In the genomic region with DNA sequence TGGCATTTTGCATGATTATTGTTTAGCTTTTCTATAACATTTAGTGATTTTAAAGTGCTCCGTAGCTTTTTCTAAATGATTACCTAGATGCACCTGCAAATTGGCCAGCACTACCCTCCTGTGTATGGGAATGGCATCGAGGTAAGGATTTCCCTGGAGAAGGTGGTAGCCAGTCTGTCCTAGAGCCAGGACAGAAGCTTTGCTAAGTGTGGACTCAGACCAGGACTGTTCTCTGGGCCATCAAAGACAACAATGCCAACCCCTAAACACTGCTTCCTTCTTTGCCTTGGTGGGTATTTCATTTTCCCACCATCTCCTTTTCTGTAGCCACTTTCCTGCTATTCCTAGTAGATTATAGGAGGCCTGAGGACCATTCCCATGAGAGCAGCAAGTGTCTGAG, we compare ENCODE assay signal across 19 cellular contexts. TPM values are rescaled to one million over a fixed set of nuclear protein-coding genes. Genes with fewer than 3 reads are reported as not detected.
DNase-seq lines count a peak whose midpoint lies in the region; TF ChIP-seq lines count a peak whose summit lies in the region.
"Had no signal": no experiment of that assay in that cellular context is flagged by ENCODE, and none has a peak within 500 bp of the region (broad histone marks: within the 10 kb centered on the region; RNA-seq: fewer than 3 reads in every experiment).

No MANE protein-coding gene starts in this region.

- peak overlapping the region; percentile 39 for H3K4me2 ChIP-seq in hepatocyte
- H3K4me2 ChIP-seq: BLaER1, GM23338 had no signal

- H3K4me1 ChIP-seq in hepatocyte (ENCODE audit: insufficient read depth) (peaks cover 21% of the 10 kb centered on the region), liver (ENCODE audit: control insufficient read depth in 4 of 4, insufficient read depth in 4 of 4, low read length in 3 of 4) (peaks cover 0 to 28% (median 17%) of the 10 kb centered on the region in 4 donors)

- peak overlapping the region; percentile 80 for H3K27ac ChIP-seq in hepatocyte
- H3K27ac ChIP-seq in liver (ENCODE audit: low read depth in 1 of 2, low read length in 2 of 2): peak overlapping the region; percentile 24 to 39
- H3K27ac ChIP-seq: BLaER1, C4-2B had no signal

- peak overlapping the region; percentile 22 for H3K27ac Mint-ChIP-seq in type B pancreatic cell
- H3K27ac Mint-ChIP-seq in activated T-helper 2 cell treated with anti-CD3 and anti-CD28 coated beads, Interferon-gamma antibody, Interleukin-2, Interleukin-4, amounts not matched to agents 10 μg/mL and 5 μg/mL and 100 μg/mL, durations not matched to agents 14 hours and 24 hours and 36 hours: no peak overlapping the region
- H3K27ac Mint-ChIP-seq: CD8-positive, alpha-beta T cell had no signal

- H2AFZ ChIP-seq in hepatocyte: no peak overlapping the region
- H2AFZ ChIP-seq: GM23338 had no signal

- WGBS in hepatocyte (ENCODE audit: low lambda C conversion rate, missing lambda C conversion rate): 93% methylated on average over 2 of the region's 2 CpGs
- 59% methylated on average over 2 of the region's 2 CpGs for WGBS in liver
- WGBS in lower leg skin, 2 donors: 92 to 94% methylated on average over 2 of the region's 2 CpGs

- no peaks in the 10 kb centered on the region for H3K79me2 ChIP-seq in hepatocyte

- H3K9me3 ChIP-seq in hepatocyte (ENCODE audit: low read depth) (no peaks in the 10 kb centered on the region), liver (ENCODE audit: control insufficient read depth in 4 of 4, low read length in 3 of 4) (no peaks in the 10 kb centered on the region)
- H3K9me3 ChIP-seq: BLaER1 had no signal

- H4K20me1 ChIP-seq in hepatocyte (ENCODE audit: insufficient read depth, poor library complexity, severe bottlenecking): no peaks in the 10 kb centered on the region
- H4K20me1 ChIP-seq: BLaER1 had no signal

- peaks cover 19% of the 10 kb centered on the region for H3K4me1 Mint-ChIP-seq in type B pancreatic cell (ENCODE audit: unreplicated experiment)
- H3K4me1 Mint-ChIP-seq in activated T-helper 2 cell treated with anti-CD3 and anti-CD28 coated beads, Interferon-gamma antibody, Interleukin-2, Interleukin-4, amounts not matched to agents 10 μg/mL and 5 μg/mL and 100 μg/mL, durations not matched to agents 14 hours and 24 hours and 36 hours (ENCODE audit: low read depth): peaks cover 4% of the 10 kb centered on the region
- H3K4me1 Mint-ChIP-seq: GM23338 had no signal

- TF ChIP-seq CTCF in hepatocyte (IDR thresholded peaks at IDR 0.05; ENCODE audit: poor library complexity): no peak
- no peak for TF ChIP-seq CTCF in liver (IDR thresholded peaks at IDR 0.05; ENCODE audit: low read depth, low read length, missing input control)
- TF ChIP-seq CTCF in type B pancreatic cell (conservative IDR thresholded peaks at IDR 0.05): no peak
- TF ChIP-seq CTCF in lower leg skin (IDR thresholded peaks at IDR 0.05): no peak

- no peak for TF ChIP-seq RAD21 in liver (IDR thresholded peaks at IDR 0.05)

- no peak for TF ChIP-seq POLR2A in lower leg skin (IDR thresholded peaks at IDR 0.05)

- no peaks in the 10 kb centered on the region for H3K9me3 Mint-ChIP-seq in type B pancreatic cell
- H3K9me3 Mint-ChIP-seq in activated T-helper 2 cell treated with anti-CD3 and anti-CD28 coated beads, Interferon-gamma antibody, Interleukin-2, Interleukin-4, amounts not matched to agents 10 μg/mL and 5 μg/mL and 100 μg/mL, durations not matched to agents 14 hours and 24 hours and 36 hours: no peaks in the 10 kb centered on the region
- H3K9me3 Mint-ChIP-seq: CD4-positive, CD25-positive, alpha-beta regulatory T cell; CD8-positive, alpha-beta T cell; GM23338; H9 had no signal

- no peak for DNase-seq in hepatocyte (ENCODE audit: low spot score)
- DNase-seq in type B pancreatic cell (ENCODE audit: extremely low spot score, unreplicated experiment): no peak
- DNase-seq in activated T-helper 2 cell treated with anti-CD3 and anti-CD28 coated beads, Interferon-gamma antibody, Interleukin-2, Interleukin-4, amounts not matched to agents 10 μg/mL and 5 μg/mL and 100 μg/mL, durations not matched to agents 14 hours and 24 hours and 36 hours (ENCODE audit: low spot score): no peak
- no peak for DNase-seq in hippocampal formation (lab: John Stamatoyannopoulos, UW)
- DNase-seq in lower leg skin (ENCODE audit: low spot score in 2 of 2): no peak
- DNase-seq: CD4-positive, CD25-positive, alpha-beta regulatory T cell; CD8-positive, alpha-beta T cell; DMS 273 treated with DMSO at 0.1 percent for 48 hours; DMS79; EL; GDM1; H9 had no signal

- H3K27me3 ChIP-seq in hepatocyte (no peaks in the 10 kb centered on the region), liver (ENCODE audit: control insufficient read depth in 4 of 4, insufficient read depth in 4 of 4, low read length in 3 of 4) (no peaks in the 10 kb centered on the region)
- H3K27me3 ChIP-seq: BLaER1 had no signal

- H3K36me3 Mint-ChIP-seq in type B pancreatic cell: peaks cover 45% of the 10 kb centered on the region
- H3K36me3 Mint-ChIP-seq in activated T-helper 2 cell treated with anti-CD3 and anti-CD28 coated beads, Interferon-gamma antibody, Interleukin-2, Interleukin-4, amounts not matched to agents 10 μg/mL and 5 μg/mL and 100 μg/mL, durations not matched to agents 14 hours and 24 hours and 36 hours (ENCODE audit: low read depth): peaks cover 22% of the 10 kb centered on the region

- no peaks in the 10 kb centered on the region for H3K36me3 ChIP-seq in hepatocyte (replicated peaks; ENCODE audit: insufficient read depth, low read depth)
- peaks cover 3 to 43% (median 12%) of the 10 kb centered on the region in 4 donors for H3K36me3 ChIP-seq in liver (ENCODE audit: control insufficient read depth in 4 of 4, insufficient read depth in 3 of 4, low read depth in 1 of 4, low read length in 3 of 4)

- H3K9me2 ChIP-seq in hepatocyte (replicated peaks; ENCODE audit: insufficient read depth): no peaks in the 10 kb centered on the region

- H3K4me3 Mint-ChIP-seq in type B pancreatic cell: peak overlapping the region; percentile 3
- no peak overlapping the region for H3K4me3 Mint-ChIP-seq in activated T-helper 2 cell treated with anti-CD3 and anti-CD28 coated beads, Interferon-gamma antibody, Interleukin-2, Interleukin-4, amounts not matched to agents 10 μg/mL and 5 μg/mL and 100 μg/mL, durations not matched to agents 14 hours and 24 hours and 36 hours (ENCODE audit: low read depth)
- H3K4me3 Mint-ChIP-seq: CD4-positive, CD25-positive, alpha-beta regulatory T cell; CD8-positive, alpha-beta T cell; GM23338; H9 had no signal

- no peak overlapping the region for H3K9ac ChIP-seq in liver (ENCODE audit: low read depth in 1 of 2, low read length in 2 of 2)
- H3K9ac ChIP-seq: BLaER1 had no signal

- intact Hi-C loops in activated T-helper 2 cell treated with anti-CD3 and anti-CD28 coated beads, Interferon-gamma antibody, Interleukin-2, Interleukin-4, amounts not matched to agents 10 μg/mL and 5 μg/mL and 100 μg/mL, durations not matched to agents 14 hours and 24 hours and 36 hours (cut with micrococcal nuclease): no loop called here
- intact Hi-C loops in lower leg skin (cut with DNase I; ENCODE audit: low total_unique reads): no loop called here

- H3K4me3 ChIP-seq in hepatocyte (no peak overlapping the region), liver (ENCODE audit: low read depth in 1 of 3, low read length in 3 of 3) (no peak overlapping the region), lower leg skin (ENCODE audit: low read depth, poor library complexity, severe bottlenecking) (no peak overlapping the region)
- H3K4me3 ChIP-seq: BLaER1, GM12878, GM23338 had no signal

- no peaks in the 10 kb centered on the region for H3K27me3 Mint-ChIP-seq in type B pancreatic cell
- no peaks in the 10 kb centered on the region for H3K27me3 Mint-ChIP-seq in activated T-helper 2 cell treated with anti-CD3 and anti-CD28 coated beads, Interferon-gamma antibody, Interleukin-2, Interleukin-4, amounts not matched to agents 10 μg/mL and 5 μg/mL and 100 μg/mL, durations not matched to agents 14 hours and 24 hours and 36 hours (ENCODE audit: low read depth)
- H3K27me3 Mint-ChIP-seq: CD4-positive, CD25-positive, alpha-beta regulatory T cell had no signal

TF ChIP-seq in liver, 16 proteins besides CTCF, POLR2A, EP300 and RAD21 (continues in another document):
- TF ChIP-seq, protein P1, sequence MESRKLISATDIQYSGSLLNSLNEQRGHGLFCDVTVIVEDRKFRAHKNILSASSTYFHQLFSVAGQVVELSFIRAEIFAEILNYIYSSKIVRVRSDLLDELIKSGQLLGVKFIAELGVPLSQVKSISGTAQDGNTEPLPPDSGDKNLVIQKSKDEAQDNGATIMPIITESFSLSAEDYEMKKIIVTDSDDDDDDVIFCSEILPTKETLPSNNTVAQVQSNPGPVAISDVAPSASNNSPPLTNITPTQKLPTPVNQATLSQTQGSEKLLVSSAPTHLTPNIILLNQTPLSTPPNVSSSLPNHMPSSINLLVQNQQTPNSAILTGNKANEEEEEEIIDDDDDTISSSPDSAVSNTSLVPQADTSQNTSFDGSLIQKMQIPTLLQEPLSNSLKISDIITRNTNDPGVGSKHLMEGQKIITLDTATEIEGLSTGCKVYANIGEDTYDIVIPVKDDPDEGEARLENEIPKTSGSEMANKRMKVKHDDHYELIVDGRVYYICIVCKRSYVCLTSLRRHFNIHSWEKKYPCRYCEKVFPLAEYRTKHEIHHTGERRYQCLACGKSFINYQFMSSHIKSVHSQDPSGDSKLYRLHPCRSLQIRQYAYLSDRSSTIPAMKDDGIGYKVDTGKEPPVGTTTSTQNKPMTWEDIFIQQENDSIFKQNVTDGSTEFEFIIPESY (IDR thresholded peaks at IDR 0.05): no peak
- TF ChIP-seq FOXA2 (IDR thresholded peaks at IDR 0.05) (no peak), EGR1 (IDR thresholded peaks at IDR 0.05; ENCODE audit: low read depth in 2 of 2) (no peak), HNF4G (IDR thresholded peaks at IDR 0.05) (no peak), YY1 (IDR thresholded peaks at IDR 0.05) (no peak), GABPA (IDR thresholded peaks at IDR 0.05 in 1 of 2, conservative IDR thresholded peaks at IDR 0.05 in 1 of 2) (no peak), NR2F2 (IDR thresholded peaks at IDR 0.05) (no peak), FOXA1 (IDR thresholded peaks at IDR 0.05) (no peak), JUND (IDR thresholded peaks at IDR 0.05) (no peak)
- TF ChIP-seq, protein P2, sequence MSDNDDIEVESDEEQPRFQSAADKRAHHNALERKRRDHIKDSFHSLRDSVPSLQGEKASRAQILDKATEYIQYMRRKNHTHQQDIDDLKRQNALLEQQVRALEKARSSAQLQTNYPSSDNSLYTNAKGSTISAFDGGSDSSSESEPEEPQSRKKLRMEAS (IDR thresholded peaks at IDR 0.05): no peak

RNA-seq across cellular contexts. Expression of gene CD180, which starts 53.0 kb away (rescaled TPM):
- total RNA-seq in hepatocyte (0.07 and 0.12 TPM in 2 replicates), liver (1 to 10 TPM in 1 of 2 donors, under 1 TPM in 1; 0.75 to 3.7 TPM), type B pancreatic cell (ENCODE audit: low replicate concordance) (not detected in 2 replicates), lower leg skin (under 1 TPM; 0.08 to 0.42 (median 0.27) TPM)
- polyA plus RNA-seq in hepatocyte (0.24 TPM in 1 of 2 replicates, not detected in the other), liver (under 1 TPM; 0.33 to 0.81 TPM)
- 0.02 TPM in 2 replicates for total RNA-seq in activated T-helper 2 cell treated with anti-CD3 and anti-CD28 coated beads, Interferon-gamma antibody, Interleukin-2, Interleukin-4, amounts not matched to agents 10 μg/mL and 5 μg/mL and 100 μg/mL, durations not matched to agents 14 hours and 24 hours and 36 hours
- total RNA-seq: A673; CD4-positive, CD25-positive, alpha-beta regulatory T cell; GM23338; H4; H9 had no signal
- polyA plus RNA-seq: GM23338 had no signal
